In genomic region chr18:75305984-75306383, GRCh38 we compare ENCODE assay signal across 22 cellular contexts.
"Had no signal": no experiment of that assay in that cellular context is flagged by ENCODE, and none has a peak within 500 bp of the region (broad histone marks: within the 10 kb centered on the region; RNA-seq: fewer than 3 reads in every experiment).

No MANE protein-coding gene starts in this region.

- FAIRE-seq: endometrium, islet of Langerhans, keratinocyte had no signal

- H3K27me3 ChIP-seq: colonic mucosa, foreskin keratinocyte, gastrocnemius medialis, heart left ventricle, hepatocyte, left lung had no signal

- H3K27ac ChIP-seq: colonic mucosa, epithelial cell of prostate, foreskin keratinocyte, gastrocnemius medialis, heart left ventricle, hepatocyte, left lung had no signal

- H3K9me3 ChIP-seq: colonic mucosa, gastrocnemius medialis had no signal

- H3K36me3 ChIP-seq: colonic mucosa, gastrocnemius medialis, heart left ventricle, left lung had no signal

- DNase-seq: colonic mucosa; cortex of kidney; effector CD8-positive, alpha-beta T cell; effector memory CD8-positive, alpha-beta T cell; endodermal cell; erythroblast; foreskin keratinocyte; gastrocnemius medialis; heart left ventricle; left cardiac atrium; left lung; left ventricle myocardium superior; mammary epithelial cell; mesendoderm; midbrain; naive thymus-derived CD4-positive, alpha-beta T cell had no signal

- H3K4me1 ChIP-seq: colonic mucosa, foreskin keratinocyte, gastrocnemius medialis, heart left ventricle, left lung had no signal

- H3K4me3 ChIP-seq: colonic mucosa, gastrocnemius medialis, heart left ventricle, hepatocyte, left lung, lung had no signal
